Comparison of ENCODE assay signal across 8 cellular contexts in the genomic region with DNA sequence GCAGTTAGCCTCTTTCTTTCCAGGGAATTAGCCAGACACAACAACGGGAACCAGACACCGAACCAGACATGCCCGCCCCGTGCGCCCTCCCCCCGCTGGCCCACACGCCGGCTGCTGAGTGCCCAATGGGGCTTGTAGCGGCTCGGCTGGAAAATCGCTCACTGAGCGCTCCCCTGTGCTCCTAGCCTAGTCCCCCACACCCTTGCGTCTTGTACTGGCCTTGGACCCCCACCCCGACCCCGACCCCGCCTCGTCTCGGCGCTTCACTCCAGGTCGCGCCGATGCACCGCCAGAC. TPM values are rescaled to one million over a fixed set of nuclear protein-coding genes. Genes with fewer than 3 reads are reported as not detected.
DNase-seq lines count a peak whose midpoint lies in the region; TF ChIP-seq lines count a peak whose summit lies in the region.

No MANE protein-coding gene starts in this region.

- H3K36me3 ChIP-seq in testis (ENCODE audit: low read depth, missing control alignments), result no peaks in the 10 kb centered on the region

- H3K27me3 Mint-ChIP-seq in activated CD4-positive, alpha-beta memory T cell treated with anti-CD3 and anti-CD28 coated beads, Interleukin-2, amount 10 ng/mL, durations not matched to agents 7 days and 5 days, result peaks cover 96% of the 10 kb centered on the region

- H3K27ac ChIP-seq in testis, result no peak overlapping the region

- 0 to 2% methylated on average over 2 to 22 of the region's 23 CpGs for WGBS in testis, 2 donors

- TF ChIP-seq CTCF in testis (IDR thresholded peaks at IDR 0.05), result no peak

- H3K9me3 Mint-ChIP-seq in activated CD4-positive, alpha-beta memory T cell treated with anti-CD3 and anti-CD28 coated beads, Interleukin-2, amount 10 ng/mL, durations not matched to agents 7 days and 5 days, result no peaks in the 10 kb centered on the region

- H3K27ac Mint-ChIP-seq in activated CD4-positive, alpha-beta memory T cell treated with anti-CD3 and anti-CD28 coated beads, Interleukin-2, amount 10 ng/mL, durations not matched to agents 7 days and 5 days, result no peak overlapping the region

- H3K4me3 Mint-ChIP-seq in activated CD4-positive, alpha-beta memory T cell treated with anti-CD3 and anti-CD28 coated beads, Interleukin-2, amount 10 ng/mL, durations not matched to agents 7 days and 5 days, result peak overlapping the region; percentile 65

- CTCF ChIA-PET in activated CD4-positive, alpha-beta memory T cell treated with anti-CD3 and anti-CD28 coated beads, Interleukin-2, amount 10 ng/mL, durations not matched to agents 7 days and 5 days (lab: Charles Lee), result no interaction called here

- POLR2A ChIA-PET in activated CD4-positive, alpha-beta memory T cell treated with anti-CD3 and anti-CD28 coated beads, Interleukin-2, amount 10 ng/mL, durations not matched to agents 7 days and 5 days (lab: Charles Lee), result interaction anchor here (0.5 kb wide), 1 partner anchor 409 kb away, joined by 3 read pairs; no protein-coding TSS in a partner anchor

- no peak for TF ChIP-seq POLR2A in testis (IDR thresholded peaks at IDR 0.05)

- no peaks in the 10 kb centered on the region for H3K27me3 ChIP-seq in testis

- peaks cover 4% of the 10 kb centered on the region for H3K9me3 ChIP-seq in iPS-18c (ENCODE audit: control insufficient read depth, insufficient read depth, low read length)
- H3K9me3 ChIP-seq in testis, result no peaks in the 10 kb centered on the region

- intact Hi-C loops in testis (cut with DNase I; ENCODE audit: low total_unique reads), result loop anchor here (10.0 kb wide), 1 partner anchor 443 kb away; no protein-coding TSS in a partner anchor

- H3K4me1 ChIP-seq in testis, result peaks cover 56% of the 10 kb centered on the region

- H3K36me3 Mint-ChIP-seq in activated CD4-positive, alpha-beta memory T cell treated with anti-CD3 and anti-CD28 coated beads, Interleukin-2, amount 10 ng/mL, durations not matched to agents 7 days and 5 days (ENCODE audit: low read depth), result no peaks in the 10 kb centered on the region

- DNase-seq in activated CD8-positive, alpha-beta memory T cell treated with anti-CD3 and anti-CD28 coated beads for 24 hours, result peak; percentile 64
- no peak for DNase-seq in activated CD8-positive, alpha-beta memory T cell treated with anti-CD3 and anti-CD28 coated beads, Interleukin-2, amount 50 U/mL, for 4 hours
- DNase-seq in activated CD4-positive, alpha-beta memory T cell treated with anti-CD3 and anti-CD28 coated beads, Interleukin-2, amount 10 ng/mL, durations not matched to agents 7 days and 5 days, result no peak
- DNase-seq in testis, result peak; percentile 42
- no peak for DNase-seq in 8988T
- DNase-seq in activated gamma-delta T cell treated with Interleukin-2 at 50 U/mL for 16 hours, result no peak
- no peak for DNase-seq in stimulated activated CD4-positive, alpha-beta T cell treated with anti-CD3 and anti-CD28 coated beads, Interleukin-4, amount 100 ng/mL, for 1 hour

- peaks cover 67% of the 10 kb centered on the region for H3K4me1 Mint-ChIP-seq in activated CD4-positive, alpha-beta memory T cell treated with anti-CD3 and anti-CD28 coated beads, Interleukin-2, amount 10 ng/mL, durations not matched to agents 7 days and 5 days

- H3K4me3 ChIP-seq in iPS-18c (ENCODE audit: insufficient read depth, low read depth, low read length) (peak overlapping the region; percentile 59), testis (peak overlapping the region; percentile 13 to 67)

RNA-seq across cellular contexts. Expression of gene GAD1, which starts 1.3 kb away (rescaled TPM):
- 1 to 10 TPM; 1.5 to 2.2 TPM for total RNA-seq in activated CD4-positive, alpha-beta memory T cell treated with anti-CD3 and anti-CD28 coated beads, Interleukin-2, amount 10 ng/mL, durations not matched to agents 7 days and 5 days
- total RNA-seq in testis, result 10 to 100 TPM; 12.5 to 46.0 TPM
- 8.5 TPM for polyA plus RNA-seq in testis (ENCODE audit: insufficient read depth, low read depth, low replicate concordance)

RNA-seq across cellular contexts. Expression of gene ERICH2, which starts 47.8 kb away (rescaled TPM):
- total RNA-seq in activated CD4-positive, alpha-beta memory T cell treated with anti-CD3 and anti-CD28 coated beads, Interleukin-2, amount 10 ng/mL, durations not matched to agents 7 days and 5 days, result not detected
- total RNA-seq in testis, result 10 to 100 TPM; 36.5 to 78.8 TPM
- 126 TPM for polyA plus RNA-seq in testis (ENCODE audit: insufficient read depth, low read depth, low replicate concordance)

Comparison
In these comparisons a context has a peak if more than half of its experiments do, and no peak if none do; other contexts are left out.
1. DNase-seq: peak in activated CD8-positive, alpha-beta memory T cell treated with anti-CD3 and anti-CD28 coated beads for 24 hours (single experiment) and testis (single experiment); none in activated CD8-positive, alpha-beta memory T cell treated with anti-CD3 and anti-CD28 coated beads, Interleukin-2, amount 50 U/mL, for 4 hours (single experiment), activated CD4-positive, alpha-beta memory T cell treated with anti-CD3 and anti-CD28 coated beads, Interleukin-2, amount 10 ng/mL, durations not matched to agents 7 days and 5 days (single experiment), 8988T (single experiment), activated gamma-delta T cell treated with Interleukin-2 at 50 U/mL for 16 hours (single experiment) and stimulated activated CD4-positive, alpha-beta T cell treated with anti-CD3 and anti-CD28 coated beads, Interleukin-4, amount 100 ng/mL, for 1 hour (single experiment).
2. RNA of gene GAD1, which starts 1.3 kb away (total RNA-seq): 12.5 to 46.0 TPM in testis; 1.5 to 2.2 TPM in activated CD4-positive, alpha-beta memory T cell treated with anti-CD3 and anti-CD28 coated beads, Interleukin-2, amount 10 ng/mL, durations not matched to agents 7 days and 5 days; every median in the first group is over 4 times any median in the second.
3. RNA of gene ERICH2, which starts 47.8 kb away (total RNA-seq): 36.5 to 78.8 TPM in testis; not detected in activated CD4-positive, alpha-beta memory T cell treated with anti-CD3 and anti-CD28 coated beads, Interleukin-2, amount 10 ng/mL, durations not matched to agents 7 days and 5 days; every median in the first group is over 10 times any median in the second.